ENCODE assay signal across 34 cellular contexts in the genomic region with DNA sequence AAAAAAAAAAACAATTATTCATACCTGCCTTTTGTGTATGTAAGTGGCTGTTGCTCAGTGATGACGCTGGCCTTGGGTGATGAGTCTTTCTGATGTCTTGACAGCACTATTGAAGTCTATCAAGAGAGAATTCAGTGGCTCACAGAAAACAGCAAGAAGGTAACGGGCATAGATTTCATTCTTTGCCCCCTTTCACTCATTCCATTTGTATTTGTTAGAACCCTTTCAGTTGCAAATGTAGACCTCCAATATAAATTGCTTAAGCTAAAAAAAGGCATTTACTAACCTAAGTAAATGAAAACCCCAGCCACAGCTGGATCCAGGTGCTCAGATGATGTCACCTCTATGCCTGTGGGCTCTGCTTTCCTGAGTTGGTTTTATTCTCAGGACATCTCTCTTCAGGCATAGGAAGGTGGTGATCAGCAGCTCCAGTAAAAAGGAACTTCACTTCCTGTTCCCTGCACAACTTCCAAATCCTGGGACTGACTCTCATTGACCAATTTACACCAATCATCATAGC. TPM values are rescaled to one million over a fixed set of nuclear protein-coding genes. Genes with fewer than 3 reads are reported as not detected.
"Had no signal": no experiment of that assay in that cellular context is flagged by ENCODE, and none has a peak within 500 bp of the region (broad histone marks: within the 10 kb centered on the region; RNA-seq: fewer than 3 reads in every experiment).

No MANE protein-coding gene starts in this region.

- H3K4me1 ChIP-seq: colonic mucosa, foreskin keratinocyte, gastroesophageal sphincter, lower lobe of right lung, psoas muscle, sigmoid colon, testis, tibial artery had no signal

- H3K9me3 ChIP-seq: colonic mucosa, esophagus muscularis mucosa, gastroesophageal sphincter, heart left ventricle, lower lobe of right lung, psoas muscle, sigmoid colon, testis, tibial artery had no signal

- H3K4me3 Mint-ChIP-seq: dendritic cell treated with granulocyte-macrophage colony-stimulating factor and Interleukin-4, amounts not matched to agents 40 ng/mL and 50 ng/mL, for 4 days; endodermal cell; naive thymus-derived CD8-positive, alpha-beta T cell; nephron progenitor cell; stimulated activated memory B cell treated with anti-CD40 and anti-IgM and Interleukin-4, amounts not matched to agents 10 μg/mL and 1 μg/mL and 100 μg/mL, for 72 hours; type B pancreatic cell had no signal

- H3K4me2 ChIP-seq: hepatocyte had no signal

- H3K27ac ChIP-seq: colonic mucosa, esophagus muscularis mucosa, foreskin keratinocyte, gastroesophageal sphincter, heart left ventricle, hepatocyte, lower lobe of right lung, psoas muscle, sigmoid colon, testis, tibial artery had no signal

- ATAC-seq: foreskin keratinocyte; gastroesophageal sphincter; heart left ventricle; left ventricle myocardium superior; lower lobe of right lung; naive thymus-derived CD8-positive, alpha-beta T cell; psoas muscle; right cardiac atrium; stimulated activated memory B cell treated with anti-CD40 and anti-IgM and Interleukin-4, amounts not matched to agents 10 μg/mL and 1 μg/mL and 100 μg/mL, for 72 hours; stimulated activated naive CD8-positive, alpha-beta T cell treated with anti-CD3 and anti-CD28 coated beads, Interleukin-15, Interleukin-2, amounts not matched to agents 100 U/mL and 50 U/mL, for 24 hours had no signal

- H3K9me3 Mint-ChIP-seq: dendritic cell treated with granulocyte-macrophage colony-stimulating factor and Interleukin-4, amounts not matched to agents 40 ng/mL and 50 ng/mL, for 4 days; endodermal cell; naive thymus-derived CD8-positive, alpha-beta T cell; nephron progenitor cell; type B pancreatic cell had no signal

- FAIRE-seq: keratinocyte had no signal

- H3K4me1 Mint-ChIP-seq: endodermal cell, nephron progenitor cell had no signal

- H3K27ac Mint-ChIP-seq: dendritic cell treated with granulocyte-macrophage colony-stimulating factor and Interleukin-4, amounts not matched to agents 40 ng/mL and 50 ng/mL, for 4 days; endodermal cell; naive thymus-derived CD8-positive, alpha-beta T cell; nephron progenitor cell; stimulated activated memory B cell treated with anti-CD40 and anti-IgM and Interleukin-4, amounts not matched to agents 10 μg/mL and 1 μg/mL and 100 μg/mL, for 72 hours; type B pancreatic cell had no signal

- H3K27me3 ChIP-seq: colonic mucosa, gastroesophageal sphincter, testis, tibial artery had no signal

- H2AFZ ChIP-seq: hepatocyte had no signal

- H3K36me3 ChIP-seq: colonic mucosa, esophagus muscularis mucosa, gastroesophageal sphincter, heart left ventricle, lower lobe of right lung, sigmoid colon, tibial artery had no signal

- H3K36me3 Mint-ChIP-seq: stimulated activated memory B cell treated with anti-CD40 and anti-IgM and Interleukin-4, amounts not matched to agents 10 μg/mL and 1 μg/mL and 100 μg/mL, for 72 hours; type B pancreatic cell had no signal

- DNase-seq: colonic mucosa; effector CD8-positive, alpha-beta T cell; endodermal cell; foreskin keratinocyte; heart left ventricle; left ventricle myocardium superior; lower lobe of right lung; naive thymus-derived CD8-positive, alpha-beta T cell; nephron progenitor cell; nucleus accumbens; posterior cingulate gyrus; psoas muscle; right cardiac atrium; sigmoid colon; stimulated activated CD4-positive, alpha-beta T cell treated with anti-CD3 and anti-CD28 coated beads, Interleukin-2, amount 100 ng/mL, for 24 hours; stimulated activated CD4-positive, alpha-beta T cell treated with anti-CD3 and anti-CD28 coated beads, Interleukin-4, amount 100 ng/mL, for 24 hours; stimulated activated naive CD8-positive, alpha-beta T cell treated with anti-CD3 and anti-CD28 coated beads, Interleukin-15, Interleukin-2, amounts not matched to agents 100 U/mL and 50 U/mL, for 24 hours; substantia nigra; testis; tibial artery had no signal

- H3K79me2 ChIP-seq: hepatocyte had no signal

- H3K4me3 ChIP-seq: colonic mucosa, esophagus muscularis mucosa, gastroesophageal sphincter, heart left ventricle, hepatocyte, lower lobe of right lung, psoas muscle, sigmoid colon, testis, tibial artery had no signal

RNA-seq across cellular contexts. Expression of a gene that starts 11.1 kb away (rescaled TPM):
- total RNA-seq: colonic mucosa, myocyte had no signal
- polyA plus RNA-seq: foreskin keratinocyte; hepatocyte; naive thymus-derived CD8-positive, alpha-beta T cell had no signal

RNA-seq across cellular contexts. Expression of a gene that starts 58.9 kb away (rescaled TPM):
- total RNA-seq: colonic mucosa, endodermal cell, esophagus muscularis mucosa, foreskin keratinocyte, gastroesophageal sphincter, heart left ventricle, hepatocyte, left ventricle myocardium superior, mesenteric fat pad, myocyte, osteocyte, renal cortical epithelial cell, sigmoid colon, skeletal muscle tissue, urinary bladder had no signal
- polyA plus RNA-seq: fibroblast of lung, foreskin keratinocyte, heart left ventricle, hepatocyte, keratinocyte, right cardiac atrium, urinary bladder had no signal
